13 cellular contexts compared by ENCODE assay signal in the genomic region with DNA sequence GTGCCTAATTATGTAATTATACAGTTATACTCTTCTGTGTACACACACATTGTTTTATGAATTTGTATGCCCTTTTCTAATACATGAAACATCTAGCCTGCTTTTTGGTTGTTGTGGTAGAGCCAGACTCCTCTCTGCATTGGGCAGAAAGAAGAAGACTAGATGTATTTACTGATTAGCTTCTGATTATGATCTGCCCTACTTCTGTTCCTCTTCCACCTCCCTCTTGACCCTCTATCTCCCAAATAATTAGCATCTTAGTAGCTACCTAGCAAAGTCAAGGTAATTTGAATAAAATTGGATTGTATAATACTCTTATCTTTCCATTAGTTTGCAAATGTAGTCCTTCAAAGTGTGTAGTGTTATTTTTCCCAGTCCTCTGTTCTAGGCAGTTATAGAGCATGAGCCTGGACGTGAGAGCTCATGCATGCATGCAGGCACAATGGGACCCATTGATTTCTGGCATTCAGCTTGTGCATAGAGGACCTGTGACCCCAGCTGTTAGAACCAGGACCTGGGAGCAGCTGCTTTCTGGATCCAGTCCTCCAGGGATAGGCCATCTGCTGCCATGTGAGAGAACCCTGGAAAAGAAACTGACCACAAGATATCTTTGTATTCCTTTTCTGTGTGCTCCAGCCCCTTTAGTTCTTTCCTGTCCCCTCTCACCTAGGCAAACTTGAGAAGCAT.
DNase-seq lines count a peak whose midpoint lies in the region; ATAC-seq lines count a peak whose summit lies in the region.
"Had no signal": no experiment of that assay in that cellular context is flagged by ENCODE, and none has a peak within 500 bp of the region (broad histone marks: within the 10 kb centered on the region; RNA-seq: fewer than 3 reads in every experiment).

No MANE protein-coding gene starts in this region.

- ATAC-seq in GM18519 (IDR thresholded peaks at IDR 0.05; ENCODE audit: low FRiP score, unreplicated experiment), result no peak
- ATAC-seq: left lobe of liver had no signal

- DNase-seq in NCI-H748 (lab: John Stamatoyannopoulos, UW; ENCODE audit: unreplicated experiment) (peak; percentile 44), NCI-H748 treated with DMSO at 0.1 percent for 48 hours (lab: John Stamatoyannopoulos, UW) (no peak), NCI-H1092 (lab: John Stamatoyannopoulos, UW) (peak; percentile 29), posterior vena cava (ENCODE audit: low spot score) (peak; percentile 15), germinal center (ENCODE audit: low spot score) (no peak), T1000 (lab: John Stamatoyannopoulos, UW) (no peak)
- DNase-seq: activated CD4-positive, alpha-beta T cell treated with anti-CD3 and anti-CD28 coated beads, Interleukin-2, amount 10 ng/mL, durations not matched to agents 7 days and 5 days; dermis blood vessel endothelial cell had no signal

- H3K27ac ChIP-seq in cingulate gyrus (ENCODE audit: low read depth, low read length), result peak overlapping the region; percentile 87
- H3K27ac ChIP-seq: SJSA1, suprapubic skin had no signal

- intact Hi-C loops in posterior vena cava (cut with DNase I), result no loop called here

Comparison
In these comparisons a context has a peak if more than half of its experiments do, and no peak if none do; other contexts are left out.
1. DNase-seq: peak in NCI-H748 (single experiment), NCI-H1092 (single experiment) and posterior vena cava (single experiment); none in NCI-H748 treated with DMSO at 0.1 percent for 48 hours (single experiment), germinal center (single experiment) and T1000 (single experiment).